1 cellular context compared by ENCODE assay signal in the genomic region with DNA sequence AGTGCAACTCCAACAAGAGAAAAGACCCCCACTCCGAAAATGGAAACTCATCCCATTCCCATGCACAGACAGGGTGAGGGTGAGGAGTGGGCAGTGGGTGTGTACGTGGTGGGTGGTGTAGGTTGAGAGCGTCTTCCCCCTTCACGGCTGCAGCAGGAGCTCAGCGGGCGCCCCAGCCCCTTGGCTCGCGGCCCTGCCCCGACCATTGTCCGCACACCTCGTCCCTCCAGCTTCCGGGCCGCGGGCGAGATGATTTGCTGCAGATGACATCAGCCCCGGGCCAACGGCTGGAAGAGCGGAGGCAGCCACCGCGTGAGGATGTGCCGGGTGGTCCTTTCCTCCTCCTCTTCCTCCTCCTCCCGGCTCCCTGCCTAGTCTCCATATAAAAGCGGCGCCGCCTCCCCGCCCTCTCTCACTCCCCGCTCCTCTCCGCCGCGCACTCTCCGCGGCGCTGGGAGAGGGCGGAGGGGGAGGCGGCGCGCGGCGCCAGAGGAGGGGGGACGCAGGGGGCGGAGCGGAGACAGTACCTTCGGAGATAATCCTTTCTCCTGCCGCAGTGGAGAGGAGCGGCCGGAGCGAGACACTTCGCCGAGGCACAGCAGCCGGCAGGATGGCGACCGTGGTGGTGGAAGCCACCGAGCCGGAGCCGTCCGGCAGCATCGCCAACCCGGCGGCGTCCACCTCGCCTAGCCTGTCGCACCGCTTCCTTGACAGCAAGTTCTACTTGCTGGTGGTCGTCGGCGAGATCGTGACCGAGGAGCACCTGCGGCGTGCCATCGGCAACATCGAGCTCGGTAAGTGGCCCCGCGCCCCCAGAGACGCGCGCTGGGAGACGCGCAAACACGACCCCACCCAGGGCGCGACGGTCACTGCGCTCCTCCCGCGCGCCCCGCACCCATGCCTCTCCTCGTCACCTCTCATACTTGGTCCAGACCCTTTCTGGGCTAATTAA.
TF ChIP-seq lines count a peak whose summit lies in the region.

A gene (plus strand): TSS at position 554 of the 952 bp plus-strand sequence. CDS start 57 bp downstream, at position 611.

TF ChIP-seq in HEK293, 187 proteins besides CTCF, POLR2A, EP300 and RAD21 (continued from another document and continues in another):
- TF ChIP-seq, protein P1, sequence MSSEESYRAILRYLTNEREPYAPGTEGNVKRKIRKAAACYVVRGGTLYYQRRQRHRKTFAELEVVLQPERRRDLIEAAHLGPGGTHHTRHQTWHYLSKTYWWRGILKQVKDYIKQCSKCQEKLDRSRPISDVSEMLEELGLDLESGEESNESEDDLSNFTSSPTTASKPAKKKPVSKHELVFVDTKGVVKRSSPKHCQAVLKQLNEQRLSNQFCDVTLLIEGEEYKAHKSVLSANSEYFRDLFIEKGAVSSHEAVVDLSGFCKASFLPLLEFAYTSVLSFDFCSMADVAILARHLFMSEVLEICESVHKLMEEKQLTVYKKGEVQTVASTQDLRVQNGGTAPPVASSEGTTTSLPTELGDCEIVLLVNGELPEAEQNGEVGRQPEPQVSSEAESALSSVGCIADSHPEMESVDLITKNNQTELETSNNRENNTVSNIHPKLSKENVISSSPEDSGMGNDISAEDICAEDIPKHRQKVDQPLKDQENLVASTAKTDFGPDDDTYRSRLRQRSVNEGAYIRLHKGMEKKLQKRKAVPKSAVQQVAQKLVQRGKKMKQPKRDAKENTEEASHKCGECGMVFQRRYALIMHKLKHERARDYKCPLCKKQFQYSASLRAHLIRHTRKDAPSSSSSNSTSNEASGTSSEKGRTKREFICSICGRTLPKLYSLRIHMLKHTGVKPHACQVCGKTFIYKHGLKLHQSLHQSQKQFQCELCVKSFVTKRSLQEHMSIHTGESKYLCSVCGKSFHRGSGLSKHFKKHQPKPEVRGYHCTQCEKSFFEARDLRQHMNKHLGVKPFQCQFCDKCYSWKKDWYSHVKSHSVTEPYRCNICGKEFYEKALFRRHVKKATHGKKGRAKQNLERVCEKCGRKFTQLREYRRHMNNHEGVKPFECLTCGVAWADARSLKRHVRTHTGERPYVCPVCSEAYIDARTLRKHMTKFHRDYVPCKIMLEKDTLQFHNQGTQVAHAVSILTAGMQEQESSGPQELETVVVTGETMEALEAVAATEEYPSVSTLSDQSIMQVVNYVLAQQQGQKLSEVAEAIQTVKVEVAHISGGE (tag by site-specific recombination; conservative IDR thresholded peaks at IDR 0.05; ENCODE audit: low read depth) = peak; percentile 82
- TF ChIP-seq YY2 (tag by site-specific recombination; IDR thresholded peaks at IDR 0.05) (0 out of 2 replicates have a peak, but pooled peaks have one; percentile 52), ZNF223 (tag by site-specific recombination; IDR thresholded peaks at IDR 0.05) (no peak), ZNF121 (tag by site-specific recombination; IDR thresholded peaks at IDR 0.05) (0 out of 2 replicates have a peak, but pooled peaks have one; percentile 25), SETDB1 (IDR thresholded peaks at IDR 0.05; ENCODE audit: insufficient read length, low read length) (peak; percentile 26), ZBTB1 (tag by site-specific recombination; IDR thresholded peaks at IDR 0.05) (no peak), ZEB2 (tag by site-specific recombination; IDR thresholded peaks at IDR 0.05) (peak; percentile 87), ZNF791 (tag by site-specific recombination; IDR thresholded peaks at IDR 0.05) (0 out of 2 replicates have a peak, but pooled peaks have one; percentile 13), ZNF658 (tag by site-specific recombination; IDR thresholded peaks at IDR 0.05) (no peak), HOXA7 (CRISPR knock-in tag; IDR thresholded peaks at IDR 0.05; ENCODE audit: borderline replicate concordance) (no peak), ZNF473 (tag by site-specific recombination; IDR thresholded peaks at IDR 0.05) (no peak), KLF8 (tag by site-specific recombination; IDR thresholded peaks at IDR 0.05) (peak; percentile 60; the same call in 1 of the 2 replicates), ZNF701 (tag by site-specific recombination; IDR thresholded peaks at IDR 0.05) (no peak), ZNF394 (tag by site-specific recombination; IDR thresholded peaks at IDR 0.05; ENCODE audit: borderline replicate concordance) (peak; percentile 51; the same call in 1 of the 2 replicates), ZNF274 (IDR thresholded peaks at IDR 0.05; ENCODE audit: low read length) (no peak), ZNF274 (tag by site-specific recombination; IDR thresholded peaks at IDR 0.05; ENCODE audit: borderline replicate concordance) (no peak), IKZF3 (tag by site-specific recombination; IDR thresholded peaks at IDR 0.05) (peak; percentile 93), ZNF311 (tag by site-specific recombination; IDR thresholded peaks at IDR 0.05; ENCODE audit: borderline replicate concordance) (no peak), BCL11B (tag by site-specific recombination; IDR thresholded peaks at IDR 0.05; ENCODE audit: low read depth) (peak; percentile 9; the same call in 1 of the 2 replicates), KLF10 (tag by site-specific recombination; IDR thresholded peaks at IDR 0.05) (0 out of 2 replicates have a peak, but pooled peaks have one; percentile 21), ZNF16 (tag by site-specific recombination; IDR thresholded peaks at IDR 0.05; ENCODE audit: low read depth) (no peak), ZNF747 (tag by site-specific recombination; IDR thresholded peaks at IDR 0.05) (no peak), ZNF174 (tag by site-specific recombination; IDR thresholded peaks at IDR 0.05) (no peak), ZNF23 (tag by site-specific recombination; IDR thresholded peaks at IDR 0.05; ENCODE audit: borderline replicate concordance) (no peak), OSR2 (tag by site-specific recombination; IDR thresholded peaks at IDR 0.05) (0 out of 2 replicates have a peak, but pooled peaks have one; percentile 30), GLI2 (tag by site-specific recombination; IDR thresholded peaks at IDR 0.05; ENCODE audit: borderline replicate concordance, low read depth) (no peak)
- TF ChIP-seq, protein P2, sequence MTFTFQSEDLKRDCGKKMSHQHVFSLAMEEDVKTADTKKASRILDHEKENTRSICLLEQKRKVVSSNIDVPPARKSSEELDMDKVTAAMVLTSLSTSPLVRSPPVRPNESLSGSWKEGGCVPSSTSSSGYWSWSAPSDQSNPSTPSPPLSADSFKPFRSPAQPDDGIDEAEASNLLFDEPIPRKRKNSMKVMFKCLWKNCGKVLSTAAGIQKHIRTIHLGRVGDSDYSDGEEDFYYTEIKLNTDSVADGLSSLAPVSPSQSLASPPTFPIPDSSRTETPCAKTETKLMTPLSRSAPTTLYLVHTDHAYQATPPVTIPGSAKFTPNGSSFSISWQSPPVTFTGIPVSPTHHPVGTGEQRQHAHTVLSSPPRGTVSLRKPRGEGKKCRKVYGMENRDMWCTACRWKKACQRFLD (tag by site-specific recombination; IDR thresholded peaks at IDR 0.05) = no peak
- TF ChIP-seq, protein P3, sequence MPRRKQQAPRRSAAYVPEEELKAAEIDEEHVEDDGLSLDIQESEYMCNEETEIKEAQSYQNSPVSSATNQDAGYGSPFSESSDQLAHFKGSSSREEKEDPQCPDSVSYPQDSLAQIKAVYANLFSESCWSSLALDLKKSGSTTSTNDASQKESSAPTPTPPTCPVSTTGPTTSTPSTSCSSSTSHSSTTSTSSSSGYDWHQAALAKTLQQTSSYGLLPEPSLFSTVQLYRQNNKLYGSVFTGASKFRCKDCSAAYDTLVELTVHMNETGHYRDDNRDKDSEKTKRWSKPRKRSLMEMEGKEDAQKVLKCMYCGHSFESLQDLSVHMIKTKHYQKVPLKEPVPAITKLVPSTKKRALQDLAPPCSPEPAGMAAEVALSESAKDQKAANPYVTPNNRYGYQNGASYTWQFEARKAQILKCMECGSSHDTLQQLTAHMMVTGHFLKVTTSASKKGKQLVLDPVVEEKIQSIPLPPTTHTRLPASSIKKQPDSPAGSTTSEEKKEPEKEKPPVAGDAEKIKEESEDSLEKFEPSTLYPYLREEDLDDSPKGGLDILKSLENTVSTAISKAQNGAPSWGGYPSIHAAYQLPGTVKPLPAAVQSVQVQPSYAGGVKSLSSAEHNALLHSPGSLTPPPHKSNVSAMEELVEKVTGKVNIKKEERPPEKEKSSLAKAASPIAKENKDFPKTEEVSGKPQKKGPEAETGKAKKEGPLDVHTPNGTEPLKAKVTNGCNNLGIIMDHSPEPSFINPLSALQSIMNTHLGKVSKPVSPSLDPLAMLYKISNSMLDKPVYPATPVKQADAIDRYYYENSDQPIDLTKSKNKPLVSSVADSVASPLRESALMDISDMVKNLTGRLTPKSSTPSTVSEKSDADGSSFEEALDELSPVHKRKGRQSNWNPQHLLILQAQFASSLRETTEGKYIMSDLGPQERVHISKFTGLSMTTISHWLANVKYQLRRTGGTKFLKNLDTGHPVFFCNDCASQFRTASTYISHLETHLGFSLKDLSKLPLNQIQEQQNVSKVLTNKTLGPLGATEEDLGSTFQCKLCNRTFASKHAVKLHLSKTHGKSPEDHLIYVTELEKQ (tag by site-specific recombination; IDR thresholded peaks at IDR 0.05; ENCODE audit: borderline replicate concordance) = no peak
- TF ChIP-seq, protein P4, sequence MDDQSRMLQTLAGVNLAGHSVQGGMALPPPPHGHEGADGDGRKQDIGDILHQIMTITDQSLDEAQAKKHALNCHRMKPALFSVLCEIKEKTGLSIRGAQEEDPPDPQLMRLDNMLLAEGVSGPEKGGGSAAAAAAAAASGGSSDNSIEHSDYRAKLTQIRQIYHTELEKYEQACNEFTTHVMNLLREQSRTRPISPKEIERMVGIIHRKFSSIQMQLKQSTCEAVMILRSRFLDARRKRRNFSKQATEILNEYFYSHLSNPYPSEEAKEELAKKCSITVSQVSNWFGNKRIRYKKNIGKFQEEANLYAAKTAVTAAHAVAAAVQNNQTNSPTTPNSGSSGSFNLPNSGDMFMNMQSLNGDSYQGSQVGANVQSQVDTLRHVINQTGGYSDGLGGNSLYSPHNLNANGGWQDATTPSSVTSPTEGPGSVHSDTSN (CRISPR knock-in tag; IDR thresholded peaks at IDR 0.05) = peak; percentile 71
- TF ChIP-seq, protein P5, sequence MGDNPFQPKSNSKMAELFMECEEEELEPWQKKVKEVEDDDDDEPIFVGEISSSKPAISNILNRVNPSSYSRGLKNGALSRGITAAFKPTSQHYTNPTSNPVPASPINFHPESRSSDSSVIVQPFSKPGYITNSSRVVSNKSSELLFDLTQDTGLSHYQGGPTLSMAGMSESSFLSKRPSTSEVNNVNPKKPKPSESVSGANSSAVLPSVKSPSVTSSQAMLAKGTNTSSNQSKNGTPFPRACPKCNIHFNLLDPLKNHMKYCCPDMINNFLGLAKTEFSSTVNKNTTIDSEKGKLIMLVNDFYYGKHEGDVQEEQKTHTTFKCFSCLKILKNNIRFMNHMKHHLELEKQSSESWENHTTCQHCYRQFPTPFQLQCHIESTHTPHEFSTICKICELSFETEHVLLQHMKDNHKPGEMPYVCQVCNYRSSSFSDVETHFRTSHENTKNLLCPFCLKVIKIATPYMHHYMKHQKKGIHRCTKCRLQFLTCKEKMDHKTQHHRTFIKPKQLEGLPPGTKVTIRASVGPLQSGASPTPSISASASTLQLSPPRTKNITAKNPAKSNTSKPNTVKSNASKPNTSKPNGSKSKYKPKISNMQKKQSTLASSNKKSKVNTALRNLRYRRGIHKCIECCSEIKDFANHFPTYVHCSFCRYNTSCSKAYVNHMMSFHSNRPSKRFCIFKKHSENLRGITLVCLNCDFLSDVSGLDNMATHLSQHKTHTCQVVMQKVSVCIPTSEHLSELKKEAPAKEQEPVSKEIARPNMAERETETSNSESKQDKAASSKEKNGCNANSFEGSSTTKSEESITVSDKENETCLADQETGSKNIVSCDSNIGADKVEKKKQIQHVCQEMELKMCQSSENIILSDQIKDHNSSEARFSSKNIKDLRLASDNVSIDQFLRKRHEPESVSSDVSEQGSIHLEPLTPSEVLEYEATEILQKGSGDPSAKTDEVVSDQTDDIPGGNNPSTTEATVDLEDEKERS (tag by site-specific recombination; IDR thresholded peaks at IDR 0.05) = peak; percentile 10; the same call in 1 of the 2 replicates
- TF ChIP-seq, protein P6, sequence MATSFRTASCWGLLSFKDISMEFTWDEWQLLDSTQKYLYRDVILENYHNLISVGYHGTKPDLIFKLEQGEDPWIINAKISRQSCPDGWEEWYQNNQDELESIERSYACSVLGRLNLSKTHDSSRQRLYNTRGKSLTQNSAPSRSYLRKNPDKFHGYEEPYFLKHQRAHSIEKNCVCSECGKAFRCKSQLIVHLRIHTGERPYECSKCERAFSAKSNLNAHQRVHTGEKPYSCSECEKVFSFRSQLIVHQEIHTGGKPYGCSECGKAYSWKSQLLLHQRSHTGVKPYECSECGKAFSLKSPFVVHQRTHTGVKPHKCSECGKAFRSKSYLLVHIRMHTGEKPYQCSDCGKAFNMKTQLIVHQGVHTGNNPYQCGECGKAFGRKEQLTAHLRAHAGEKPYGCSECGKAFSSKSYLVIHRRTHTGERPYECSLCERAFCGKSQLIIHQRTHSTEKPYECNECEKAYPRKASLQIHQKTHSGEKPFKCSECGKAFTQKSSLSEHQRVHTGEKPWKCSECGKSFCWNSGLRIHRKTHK (tag by site-specific recombination; IDR thresholded peaks at IDR 0.05) = no peak
- TF ChIP-seq, protein P7, sequence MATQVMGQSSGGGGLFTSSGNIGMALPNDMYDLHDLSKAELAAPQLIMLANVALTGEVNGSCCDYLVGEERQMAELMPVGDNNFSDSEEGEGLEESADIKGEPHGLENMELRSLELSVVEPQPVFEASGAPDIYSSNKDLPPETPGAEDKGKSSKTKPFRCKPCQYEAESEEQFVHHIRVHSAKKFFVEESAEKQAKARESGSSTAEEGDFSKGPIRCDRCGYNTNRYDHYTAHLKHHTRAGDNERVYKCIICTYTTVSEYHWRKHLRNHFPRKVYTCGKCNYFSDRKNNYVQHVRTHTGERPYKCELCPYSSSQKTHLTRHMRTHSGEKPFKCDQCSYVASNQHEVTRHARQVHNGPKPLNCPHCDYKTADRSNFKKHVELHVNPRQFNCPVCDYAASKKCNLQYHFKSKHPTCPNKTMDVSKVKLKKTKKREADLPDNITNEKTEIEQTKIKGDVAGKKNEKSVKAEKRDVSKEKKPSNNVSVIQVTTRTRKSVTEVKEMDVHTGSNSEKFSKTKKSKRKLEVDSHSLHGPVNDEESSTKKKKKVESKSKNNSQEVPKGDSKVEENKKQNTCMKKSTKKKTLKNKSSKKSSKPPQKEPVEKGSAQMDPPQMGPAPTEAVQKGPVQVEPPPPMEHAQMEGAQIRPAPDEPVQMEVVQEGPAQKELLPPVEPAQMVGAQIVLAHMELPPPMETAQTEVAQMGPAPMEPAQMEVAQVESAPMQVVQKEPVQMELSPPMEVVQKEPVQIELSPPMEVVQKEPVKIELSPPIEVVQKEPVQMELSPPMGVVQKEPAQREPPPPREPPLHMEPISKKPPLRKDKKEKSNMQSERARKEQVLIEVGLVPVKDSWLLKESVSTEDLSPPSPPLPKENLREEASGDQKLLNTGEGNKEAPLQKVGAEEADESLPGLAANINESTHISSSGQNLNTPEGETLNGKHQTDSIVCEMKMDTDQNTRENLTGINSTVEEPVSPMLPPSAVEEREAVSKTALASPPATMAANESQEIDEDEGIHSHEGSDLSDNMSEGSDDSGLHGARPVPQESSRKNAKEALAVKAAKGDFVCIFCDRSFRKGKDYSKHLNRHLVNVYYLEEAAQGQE (tag by site-specific recombination; IDR thresholded peaks at IDR 0.05) = no peak; the same call in 1 of the 2 replicates
- TF ChIP-seq, protein P8, sequence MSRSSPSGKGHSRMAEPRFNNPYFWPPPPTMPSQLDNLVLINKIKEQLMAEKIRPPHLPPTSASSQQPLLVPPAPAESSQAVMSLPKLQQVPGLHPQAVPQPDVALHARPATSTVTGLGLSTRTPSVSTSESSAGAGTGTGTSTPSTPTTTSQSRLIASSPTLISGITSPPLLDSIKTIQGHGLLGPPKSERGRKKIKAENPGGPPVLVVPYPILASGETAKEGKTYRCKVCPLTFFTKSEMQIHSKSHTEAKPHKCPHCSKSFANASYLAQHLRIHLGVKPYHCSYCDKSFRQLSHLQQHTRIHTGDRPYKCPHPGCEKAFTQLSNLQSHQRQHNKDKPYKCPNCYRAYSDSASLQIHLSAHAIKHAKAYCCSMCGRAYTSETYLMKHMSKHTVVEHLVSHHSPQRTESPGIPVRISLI (tag by site-specific recombination; IDR thresholded peaks at IDR 0.05) = no peak
